Comparison of ENCODE assay signal across 13 cellular contexts in the genomic region with DNA sequence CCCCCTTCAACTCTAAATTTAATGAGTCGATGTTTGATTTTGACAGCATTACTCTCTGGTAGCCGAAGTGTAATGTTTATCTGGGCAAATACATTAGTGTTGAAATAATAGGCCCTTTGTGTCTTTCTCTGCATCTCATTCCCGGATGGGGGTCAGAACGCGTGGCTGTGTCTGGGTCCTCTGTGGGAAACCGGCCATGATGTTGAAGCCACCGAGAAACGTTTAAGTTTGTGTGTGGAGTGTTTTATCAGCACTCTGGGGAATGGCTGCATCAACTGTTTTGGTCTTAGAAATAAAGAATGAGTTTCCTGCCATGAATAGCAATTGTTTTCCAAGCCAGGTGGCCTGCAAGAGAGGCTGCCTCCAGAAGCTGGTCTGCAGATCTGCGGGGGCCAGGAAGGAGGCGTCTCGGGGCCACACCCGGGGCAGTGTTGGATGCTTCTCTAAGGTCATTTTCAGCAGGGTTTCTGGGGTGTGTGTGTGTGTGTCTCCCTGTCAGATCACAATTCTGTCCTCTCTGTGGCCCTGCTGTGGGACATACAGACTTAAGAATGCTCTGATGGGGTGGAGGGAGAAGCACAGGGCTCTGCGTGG.
DNase-seq lines count a peak whose midpoint lies in the region; TF ChIP-seq lines count a peak whose summit lies in the region.
"Had no signal": no experiment of that assay in that cellular context is flagged by ENCODE, and none has a peak within 500 bp of the region (broad histone marks: within the 10 kb centered on the region; RNA-seq: fewer than 3 reads in every experiment).

No MANE protein-coding gene starts in this region.

- no peaks in the 10 kb centered on the region for H3K27me3 Mint-ChIP-seq in Caco-2 (ENCODE audit: insufficient read depth, unreplicated experiment)
- H3K27me3 Mint-ChIP-seq in activated CD4-positive, alpha-beta T cell treated with anti-CD3 and anti-CD28 coated beads, Interleukin-2, amount 10 ng/mL, durations not matched to agents 24 days and 14 days, result no peaks in the 10 kb centered on the region
- H3K27me3 Mint-ChIP-seq: activated naive CD8-positive, alpha-beta T cell treated with anti-CD3 and anti-CD28 coated beads, Interleukin-2, amount 50 U/mL, for 24 hours had no signal

- H3K36me3 Mint-ChIP-seq in Caco-2 (ENCODE audit: insufficient read depth, unreplicated experiment), result no peaks in the 10 kb centered on the region
- peaks cover 35% of the 10 kb centered on the region for H3K36me3 Mint-ChIP-seq in activated CD4-positive, alpha-beta T cell treated with anti-CD3 and anti-CD28 coated beads, Interleukin-2, amount 10 ng/mL, durations not matched to agents 24 days and 14 days (ENCODE audit: low read depth)

- H3K36me3 ChIP-seq in sigmoid colon, result no peaks in the 10 kb centered on the region
- no peaks in the 10 kb centered on the region for H3K36me3 ChIP-seq in Caco-2 (ENCODE audit: control insufficient read depth, insufficient read depth, low read length)

- H3K9me3 ChIP-seq in sigmoid colon (no peaks in the 10 kb centered on the region), Caco-2 (no peaks in the 10 kb centered on the region)

- TF ChIP-seq EP300 in sigmoid colon (IDR thresholded peaks at IDR 0.05), result no peak

- WGBS in sigmoid colon, 2 donors, result 79 to 81% methylated on average over 13 of the region's 13 CpGs

- H3K4me3 ChIP-seq in sigmoid colon, result no peak overlapping the region
- H3K4me3 ChIP-seq in Caco-2 (ENCODE audit: low read depth, low read length), result no peak overlapping the region

- BruUV-seq in Caco-2 (replicated peaks; lab: Mats Ljungman, UMichigan), result no TSS peak

- no peak for TF ChIP-seq POLR2A in sigmoid colon (IDR thresholded peaks at IDR 0.05)

- POLR2A ChIA-PET in Caco-2 (lab: Charles Lee), result no interaction called here

- H3K9me3 Mint-ChIP-seq in Caco-2 (ENCODE audit: unreplicated experiment), result peaks cover 10% of the 10 kb centered on the region
- H3K9me3 Mint-ChIP-seq in activated CD4-positive, alpha-beta T cell treated with anti-CD3 and anti-CD28 coated beads, Interleukin-2, amount 10 ng/mL, durations not matched to agents 24 days and 14 days, result no peaks in the 10 kb centered on the region

- H3K4me3 Mint-ChIP-seq in Caco-2 (ENCODE audit: unreplicated experiment), result no peak overlapping the region
- H3K4me3 Mint-ChIP-seq in activated CD4-positive, alpha-beta T cell treated with anti-CD3 and anti-CD28 coated beads, Interleukin-2, amount 10 ng/mL, durations not matched to agents 24 days and 14 days, result no peak overlapping the region
- H3K4me3 Mint-ChIP-seq: activated naive CD8-positive, alpha-beta T cell treated with anti-CD3 and anti-CD28 coated beads, Interleukin-2, amount 50 U/mL, for 24 hours had no signal

- intact Hi-C loops in sigmoid colon (cut with DNase I), result no loop called here
- intact Hi-C loops in Caco-2 (cut with micrococcal nuclease; ENCODE audit: unreplicated experiment), result no loop called here
- intact Hi-C loops in activated CD4-positive, alpha-beta T cell treated with anti-CD3 and anti-CD28 coated beads, Interleukin-2, amount 10 ng/mL, durations not matched to agents 24 days and 14 days (cut with micrococcal nuclease), result no loop called here

- DNase-seq in NCI-H1417 (lab: John Stamatoyannopoulos, UW) (peak in 2 of 3 experiments; percentile 41 to 64), NCI-H1417 treated with DMSO at 0.1 percent for 48 hours (lab: John Stamatoyannopoulos, UW) (no peak), inferior parietal cortex (ENCODE audit: extremely low spot score) (peak; percentile 66), sigmoid colon (no peak), Caco-2 (no peak), NCI-H510A treated with DMSO at 0.1 percent for 48 hours (lab: John Stamatoyannopoulos, UW) (no peak)
- DNase-seq in activated CD4-positive, alpha-beta T cell treated with anti-CD3 and anti-CD28 coated beads, Interleukin-2, amount 10 ng/mL, durations not matched to agents 24 days and 14 days, result no peak
- DNase-seq: 8988T; activated naive CD8-positive, alpha-beta T cell treated with anti-CD3 and anti-CD28 coated beads, Interleukin-2, amount 50 U/mL, for 24 hours; stimulated activated CD4-positive, alpha-beta T cell treated with anti-CD3 and anti-CD28 coated beads, Interleukin-2, amount 100 ng/mL, for 24 hours; stimulated activated naive CD4-positive, alpha-beta T cell treated with Interleukin-2 at 50 U/mL for 16 hours; T-helper 9 cell had no signal

- CTCF ChIA-PET in Caco-2 (lab: Charles Lee), result no interaction called here

- TF ChIP-seq CTCF in VCaP (conservative IDR thresholded peaks at IDR 0.05) (no peak), sigmoid colon (IDR thresholded peaks at IDR 0.05) (no peak), Caco-2 (IDR thresholded peaks at IDR 0.05; ENCODE audit: insufficient read depth in 1 of 2, low read depth in 1 of 2, low read length in 1 of 2, severe bottlenecking in 1 of 2, unreplicated experiment in 1 of 2) (no peak)

- no peaks in the 10 kb centered on the region for H3K27me3 ChIP-seq in sigmoid colon
- H3K27me3 ChIP-seq in Caco-2 (replicated peaks; ENCODE audit: control insufficient read depth, insufficient read depth, low read length), result no peaks in the 10 kb centered on the region

- H3K27ac ChIP-seq in VCaP (peak overlapping the region; percentile 41), sigmoid colon (peak overlapping the region in 3 of 4 donors; percentile 6 to 8 (median 8))

- H3K4me1 Mint-ChIP-seq in Caco-2 (ENCODE audit: low read depth, unreplicated experiment), result no peaks in the 10 kb centered on the region
- H3K4me1 Mint-ChIP-seq in activated CD4-positive, alpha-beta T cell treated with anti-CD3 and anti-CD28 coated beads, Interleukin-2, amount 10 ng/mL, durations not matched to agents 24 days and 14 days, result peaks cover 9% of the 10 kb centered on the region

- H3K27ac Mint-ChIP-seq in Caco-2 (ENCODE audit: unreplicated experiment), result no peak overlapping the region
- H3K27ac Mint-ChIP-seq in activated CD4-positive, alpha-beta T cell treated with anti-CD3 and anti-CD28 coated beads, Interleukin-2, amount 10 ng/mL, durations not matched to agents 24 days and 14 days, result no peak overlapping the region
- H3K27ac Mint-ChIP-seq: activated naive CD8-positive, alpha-beta T cell treated with anti-CD3 and anti-CD28 coated beads, Interleukin-2, amount 50 U/mL, for 24 hours had no signal

- H3K4me1 ChIP-seq in sigmoid colon (peaks cover 0 to 35% (median 9%) of the 10 kb centered on the region in 4 donors), Caco-2 (no peaks in the 10 kb centered on the region)

Comparison
In these comparisons a context has a peak if more than half of its experiments do, and no peak if none do; other contexts are left out.
1. DNase-seq: peak in NCI-H1417 (2 of 3) and inferior parietal cortex (single experiment); none in NCI-H1417 treated with DMSO at 0.1 percent for 48 hours (single experiment), sigmoid colon (single experiment), Caco-2 (0 of 2), activated CD4-positive, alpha-beta T cell treated with anti-CD3 and anti-CD28 coated beads, Interleukin-2, amount 10 ng/mL, durations not matched to agents 24 days and 14 days (single experiment) and NCI-H510A treated with DMSO at 0.1 percent for 48 hours (single experiment).